Comparison of ENCODE assay signal across 9 cellular contexts in genomic region chr2:96163768-96164429, GRCh38. TPM values are rescaled to one million over a fixed set of nuclear protein-coding genes. Genes with fewer than 3 reads are reported as not detected.
DNase-seq lines count a peak whose midpoint lies in the region; ATAC-seq and TF ChIP-seq lines count a peak whose summit lies in the region.
"Had no signal": no experiment of that assay in that cellular context is flagged by ENCODE, and none has a peak within 500 bp of the region (broad histone marks: within the 10 kb centered on the region; RNA-seq: fewer than 3 reads in every experiment).

No MANE protein-coding gene starts in this region.

- H3K4me1 Mint-ChIP-seq in natural killer cell, result peaks cover 53 to 63% of the 10 kb centered on the region in 2 donors

- peak; percentile 68 for DNase-seq in NK-92 treated with Interleukin-12 subunit alpha and Interleukin-12 subunit beta, amount 100 ng/mL, for 24 hours (lab: John Stamatoyannopoulos, UW)
- no peak for DNase-seq in NK-92 (lab: John Stamatoyannopoulos, UW; ENCODE audit: unreplicated experiment)
- DNase-seq in activated T-cell treated with anti-CD3 and anti-CD28 coated beads for 4 hours, result peak; percentile 84
- DNase-seq in natural killer cell, result peak; percentile 67
- DNase-seq in NCI-H2196 (lab: John Stamatoyannopoulos, UW; ENCODE audit: unreplicated experiment), result no peak
- no peak for DNase-seq in iPS-NIHi7 (ENCODE audit: extremely low spot score)
- DNase-seq in NCI-H345 treated with DMSO at 0.1 percent for 48 hours (lab: John Stamatoyannopoulos, UW; ENCODE audit: unreplicated experiment), result no peak

- H3K27ac Mint-ChIP-seq in natural killer cell, result peak overlapping the region; percentile 78 to 99

- intact Hi-C loops in natural killer cell (cut with micrococcal nuclease), result loop anchor here (1.0 kb wide), 3 partner anchors 8 to 19 kb away; partner anchors contain the start of gene DUSP2

- TF ChIP-seq CTCF in natural killer cell (IDR thresholded peaks at IDR 0.05), result no peak

- no peaks in the 10 kb centered on the region for H3K36me3 Mint-ChIP-seq in natural killer cell

- peak; percentile 52 for ATAC-seq in HG03280 (IDR thresholded peaks at IDR 0.05; ENCODE audit: unreplicated experiment)
- peak; percentile 67 to 85 (median 77) for ATAC-seq in natural killer cell

- H3K27me3 Mint-ChIP-seq in natural killer cell (ENCODE audit: low read depth in 2 of 2), result no peaks in the 10 kb centered on the region

- no peaks in the 10 kb centered on the region for H3K9me3 Mint-ChIP-seq in natural killer cell

- H3K4me3 Mint-ChIP-seq in natural killer cell, result peak overlapping the region; percentile 75

RNA-seq across cellular contexts. Expression of gene DUSP2, which starts 18.7 kb away (rescaled TPM):
- 100 to 1,000 TPM; 300 to 564 (median 432) TPM for total RNA-seq in natural killer cell

RNA-seq across cellular contexts. Expression of gene ASTL, which starts 25.6 kb away (rescaled TPM):
- total RNA-seq in natural killer cell, result 10 to 100 TPM in 1 of 3 donors, 1 to 10 TPM in 2; 5.5 to 11.3 (median 8.8) TPM
- total RNA-seq: pulmonary artery endothelial cell had no signal

RNA-seq across cellular contexts. Expression of gene STARD7, which starts 44.7 kb away (rescaled TPM):
- total RNA-seq in natural killer cell, result 100 to 1,000 TPM in 1 of 3 donors, 10 to 100 TPM in 2; 62.6 to 106 (median 86.1) TPM

RNA-seq across cellular contexts. Expression of gene ADRA2B, which starts 47.5 kb away (rescaled TPM):
- 1 to 10 TPM in 1 of 3 donors, under 1 TPM in 2; 0.18 to 1.3 (median 0.38) TPM for total RNA-seq in natural killer cell
- total RNA-seq: pulmonary artery endothelial cell had no signal

Comparison
In these comparisons a context has a peak if more than half of its experiments do, and no peak if none do; other contexts are left out.
1. DNase-seq: peak in NK-92 treated with Interleukin-12 subunit alpha and Interleukin-12 subunit beta, amount 100 ng/mL, for 24 hours (single experiment), activated T-cell treated with anti-CD3 and anti-CD28 coated beads for 4 hours (single experiment) and natural killer cell (single experiment); none in NK-92 (single experiment), NCI-H2196 (single experiment), iPS-NIHi7 (single experiment) and NCI-H345 treated with DMSO at 0.1 percent for 48 hours (single experiment).